14 cellular contexts compared by ENCODE assay signal in the genomic region with DNA sequence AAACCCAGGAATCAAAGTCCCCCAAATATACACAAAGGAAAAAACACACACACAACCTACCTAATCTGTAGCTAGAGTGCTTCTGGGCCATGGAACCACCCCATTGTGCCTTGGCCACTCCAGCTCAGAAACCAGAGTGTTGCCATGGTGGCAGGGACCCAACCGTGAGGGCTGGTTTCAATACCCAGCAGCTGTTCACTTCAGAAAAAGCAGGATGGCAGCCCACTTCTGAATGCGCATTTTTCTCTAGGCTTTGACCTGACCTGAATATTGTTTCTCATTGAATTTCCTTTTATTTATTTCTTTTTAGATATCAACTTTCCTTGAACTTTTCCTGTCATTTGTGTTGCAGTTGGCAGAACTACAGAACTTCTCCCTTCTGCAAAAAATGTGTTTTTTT. TPM values are rescaled to one million over a fixed set of nuclear protein-coding genes. Genes with fewer than 3 reads are reported as not detected.
A peak's percentile ranks its signal among the peaks of the same experiment; 100 is the strongest.
DNase-seq lines count a peak whose midpoint lies in the region; ATAC-seq, FAIRE-seq and TF ChIP-seq lines count a peak whose summit lies in the region.
"Had no signal": no experiment of that assay in that cellular context is flagged by ENCODE, and none has a peak within 500 bp of the region (broad histone marks: within the 10 kb centered on the region; RNA-seq: fewer than 3 reads in every experiment).

No MANE protein-coding gene starts in this region.

- H3K4me2 ChIP-seq in endothelial cell of umbilical vein (ENCODE audit: insufficient read depth, low read length) (no peak overlapping the region), MM.1S (ENCODE audit: low read depth, low read length) (no peak overlapping the region)

- TF ChIP-seq CTCF in endothelial cell of umbilical vein (IDR thresholded peaks at IDR 0.05; ENCODE audit: extremely low read depth in 1 of 2, insufficient read depth in 1 of 2, low read depth in 1 of 2, low read length in 2 of 2) (no peak), lower leg skin (IDR thresholded peaks at IDR 0.05) (no peak), nephron progenitor cell (IDR thresholded peaks at IDR 0.05) (no peak), MM.1S (IDR thresholded peaks at IDR 0.05; ENCODE audit: low read length) (no peak)

- CTCF ChIA-PET in endothelial cell of umbilical vein (lab: Charles Lee), result interaction anchor here (1.8 kb wide), 1 partner anchor 205 kb away, joined by 9 read pairs; no protein-coding TSS in a partner anchor

- intact Hi-C loops in endothelial cell of umbilical vein (cut with micrococcal nuclease) (no loop called here), lower leg skin (cut with DNase I; ENCODE audit: low total_unique reads) (no loop called here)

- H3K27me3 Mint-ChIP-seq in nephron progenitor cell (ENCODE audit: low read depth, poor library complexity), result no peaks in the 10 kb centered on the region
- H3K27me3 Mint-ChIP-seq: type B pancreatic cell had no signal

- WGBS in lower leg skin, 2 donors, result 56 to 71% methylated on average over 2 of the region's 2 CpGs

- dilution Hi-C loops in endothelial cell of umbilical vein (cut with MboI; ENCODE audit: extremely low pct_ligation_motif_present, low sequenced_read_pairs), result no loop called here

- no peaks in the 10 kb centered on the region for H3F3A ChIP-seq in MM.1S (ENCODE audit: insufficient read depth, low read length)

- peak; percentile 49 for DNase-seq in LHCN-M2 (ENCODE audit: low read depth)
- DNase-seq in endothelial cell of umbilical vein (ENCODE audit: low read depth, low spot score), result peak; percentile 65
- DNase-seq in myocyte (ENCODE audit: low read depth), result peak; percentile 45
- no peak for DNase-seq in lower leg skin (ENCODE audit: low spot score in 2 of 2)
- no peak for DNase-seq in nephron progenitor cell
- no peak for DNase-seq in MM.1S
- DNase-seq: activated CD4-positive, alpha-beta memory T cell treated with anti-CD3 and anti-CD28 coated beads, Interleukin-2, amount 10 ng/mL, durations not matched to agents 7 days and 5 days; Caco-2; GF-D8; naive B cell had no signal

- TF ChIP-seq POLR2A in endothelial cell of umbilical vein (IDR thresholded peaks at IDR 0.05; ENCODE audit: low read depth, low read length), result no peak
- no peak for TF ChIP-seq POLR2A in lower leg skin (IDR thresholded peaks at IDR 0.05)

- H3K4me3 ChIP-seq in ACC112 (ENCODE audit: low read depth, low read length) (no peak overlapping the region), endothelial cell of umbilical vein (replicated peaks in 1 of 3; ENCODE audit: insufficient read depth in 1 of 3, low read depth in 1 of 3, low read length in 3 of 3) (no peak overlapping the region), lower leg skin (ENCODE audit: low read depth, poor library complexity, severe bottlenecking) (no peak overlapping the region), MM.1S (ENCODE audit: low read length) (no peak overlapping the region)

- no peak overlapping the region for H3K9ac ChIP-seq in endothelial cell of umbilical vein (replicated peaks; ENCODE audit: extremely low read depth, insufficient read depth, low read length)
- H3K9ac ChIP-seq in MM.1S (ENCODE audit: low read length), result no peak overlapping the region

- H3K4me1 ChIP-seq in ACC112 (ENCODE audit: control insufficient read depth, insufficient read depth, low read length, unreplicated experiment), result peaks cover 60% of the 10 kb centered on the region
- H3K4me1 ChIP-seq in endothelial cell of umbilical vein (ENCODE audit: control insufficient read depth, extremely low read depth, insufficient read depth, low read length), result no peaks in the 10 kb centered on the region
- H3K4me1 ChIP-seq in MM.1S (ENCODE audit: low read length), result peaks cover 6% of the 10 kb centered on the region; the same call in 1 of the 2 replicates

- POLR2A ChIA-PET in endothelial cell of umbilical vein (lab: Charles Lee), result no interaction called here

- H4K20me1 ChIP-seq in endothelial cell of umbilical vein (replicated peaks; ENCODE audit: control insufficient read depth, extremely low read depth, insufficient read depth, low read length), result no peaks in the 10 kb centered on the region
- no peaks in the 10 kb centered on the region for H4K20me1 ChIP-seq in MM.1S (ENCODE audit: insufficient read depth, low read length)

- no peaks in the 10 kb centered on the region for H3K9me3 ChIP-seq in endothelial cell of umbilical vein (replicated peaks; ENCODE audit: control insufficient read depth, insufficient read depth, low read length)
- no peaks in the 10 kb centered on the region for H3K9me3 ChIP-seq in MM.1S (replicated peaks; ENCODE audit: insufficient read depth, low read length)
- H3K9me3 ChIP-seq: Caco-2 had no signal

- H2AFZ ChIP-seq in ACC112 (ENCODE audit: low read length, unreplicated experiment) (no peak overlapping the region), endothelial cell of umbilical vein (ENCODE audit: low read depth, low read length) (no peak overlapping the region), MM.1S (ENCODE audit: low read length) (no peak overlapping the region)

- H3K27me3 ChIP-seq in ACC112 (ENCODE audit: insufficient read depth, low read length), result no peaks in the 10 kb centered on the region
- H3K27me3 ChIP-seq in endothelial cell of umbilical vein (ENCODE audit: control insufficient read depth in 2 of 2, insufficient read depth in 2 of 2, low read length in 2 of 2), result peaks cover 0 to 6% of the 10 kb centered on the region in 2 experiments
- H3K27me3 ChIP-seq in MM.1S (replicated peaks; ENCODE audit: insufficient read depth, low read length), result no peaks in the 10 kb centered on the region; the same call in 1 of the 2 replicates

- ATAC-seq in HG03521 (IDR thresholded peaks at IDR 0.05; ENCODE audit: unreplicated experiment), result no peak

- no peak overlapping the region for H3K4me3 Mint-ChIP-seq in nephron progenitor cell
- H3K4me3 Mint-ChIP-seq: activated CD4-positive, alpha-beta memory T cell treated with anti-CD3 and anti-CD28 coated beads, Interleukin-2, amount 10 ng/mL, durations not matched to agents 7 days and 5 days; activated T-helper 1 cell treated with anti-CD3 and anti-CD28 coated beads, Interleukin-12 subunit alpha, Interleukin-12 subunit beta, Interleukin-2, Interleukin-4 antibody, amounts not matched to agents 30 ng/mL and 10 ng/mL and 1 ng/mL, durations not matched to agents 14 hours and 24 hours and 36 hours; naive B cell; type B pancreatic cell had no signal

- no peaks in the 10 kb centered on the region for H3K36me3 ChIP-seq in ACC112 (ENCODE audit: insufficient read depth, low read length)
- no peaks in the 10 kb centered on the region for H3K36me3 ChIP-seq in endothelial cell of umbilical vein (ENCODE audit: control insufficient read depth in 2 of 2, extremely low read depth in 1 of 2, insufficient read depth in 2 of 2, low read length in 2 of 2)
- H3K36me3 ChIP-seq in MM.1S (replicated peaks; ENCODE audit: insufficient read depth, low read length), result no peaks in the 10 kb centered on the region

- no TSS peak for BruUV-seq in endothelial cell of umbilical vein (replicated peaks; lab: Mats Ljungman, UMichigan)

- H3K27ac ChIP-seq in ACC112 (ENCODE audit: low read depth, low read length), result peak overlapping the region; percentile 61; the same call in 1 of the 2 replicates
- no peak overlapping the region for H3K27ac ChIP-seq in endothelial cell of umbilical vein (ENCODE audit: insufficient read depth, low read depth, low read length)
- H3K27ac ChIP-seq in MM.1S (ENCODE audit: low read length), result no peak overlapping the region

- no peaks in the 10 kb centered on the region for H3K36me3 Mint-ChIP-seq in nephron progenitor cell (ENCODE audit: low read depth)
- H3K36me3 Mint-ChIP-seq: naive B cell, type B pancreatic cell had no signal

- H3K9me2 ChIP-seq in MM.1S (replicated peaks; ENCODE audit: insufficient read depth, low read length), result no peaks in the 10 kb centered on the region

- H3K9me3 Mint-ChIP-seq in nephron progenitor cell, result no peaks in the 10 kb centered on the region
- H3K9me3 Mint-ChIP-seq: activated CD4-positive, alpha-beta memory T cell treated with anti-CD3 and anti-CD28 coated beads, Interleukin-2, amount 10 ng/mL, durations not matched to agents 7 days and 5 days; activated T-helper 1 cell treated with anti-CD3 and anti-CD28 coated beads, Interleukin-12 subunit alpha, Interleukin-12 subunit beta, Interleukin-2, Interleukin-4 antibody, amounts not matched to agents 30 ng/mL and 10 ng/mL and 1 ng/mL, durations not matched to agents 14 hours and 24 hours and 36 hours; naive B cell; type B pancreatic cell had no signal

- no peaks in the 10 kb centered on the region for H3K9me1 ChIP-seq in endothelial cell of umbilical vein (replicated peaks; ENCODE audit: control insufficient read depth, extremely low read depth, insufficient read depth, low read length)

- H3K4me1 Mint-ChIP-seq in nephron progenitor cell, result no peaks in the 10 kb centered on the region

- H3K79me2 ChIP-seq in ACC112 (ENCODE audit: control insufficient read depth, insufficient read depth, low read length, unreplicated experiment) (no peaks in the 10 kb centered on the region), endothelial cell of umbilical vein (ENCODE audit: control insufficient read depth, insufficient read depth, low read length) (no peaks in the 10 kb centered on the region), MM.1S (ENCODE audit: low read length) (no peaks in the 10 kb centered on the region)

- FAIRE-seq in endothelial cell of umbilical vein (lab: Jason Lieb, UNC), result no peak

- no peak overlapping the region for H3K27ac Mint-ChIP-seq in nephron progenitor cell
- H3K27ac Mint-ChIP-seq: activated CD4-positive, alpha-beta memory T cell treated with anti-CD3 and anti-CD28 coated beads, Interleukin-2, amount 10 ng/mL, durations not matched to agents 7 days and 5 days; activated T-helper 1 cell treated with anti-CD3 and anti-CD28 coated beads, Interleukin-12 subunit alpha, Interleukin-12 subunit beta, Interleukin-2, Interleukin-4 antibody, amounts not matched to agents 30 ng/mL and 10 ng/mL and 1 ng/mL, durations not matched to agents 14 hours and 24 hours and 36 hours; naive B cell; type B pancreatic cell had no signal

RNA-seq across cellular contexts. Expression of gene EHBP1, which starts 43.0 kb away (rescaled TPM):
- total RNA-seq in LHCN-M2 (2014; rRNA removed) (39.6 and 56.7 TPM in 2 replicates), endothelial cell of umbilical vein (31.6 and 34.8 TPM in 2 replicates), myocyte (27.6 and 30.0 TPM in 2 replicates), lower leg skin (10 to 100 TPM; 33.8 to 67.8 (median 51.2) TPM)
- 23.7 TPM for polyA plus RNA-seq in LHCN-M2 (2012)
- polyA plus RNA-seq in endothelial cell of umbilical vein, result 5.0 and 8.4 TPM in 2 replicates
- 11.3 and 11.8 TPM in 2 replicates for polyA plus RNA-seq in endothelial cell of umbilical vein (2011; cell fraction: cytosol; rRNA removed)
- 23.7 and 25.8 TPM in 2 replicates for polyA plus RNA-seq in endothelial cell of umbilical vein (2011; cell fraction: nucleus; rRNA removed)
- 21.0 and 24.8 TPM in 2 replicates for polyA plus RNA-seq in endothelial cell of umbilical vein (2012)
- polyA minus RNA-seq in endothelial cell of umbilical vein, result 32.1 and 45.1 TPM in 2 replicates
- 10.5 TPM for polyA minus RNA-seq in endothelial cell of umbilical vein (2011; cell fraction: cytosol; rRNA and poly(A)+ RNA removed)
- polyA minus RNA-seq in endothelial cell of umbilical vein (2011; cell fraction: nucleus; rRNA and poly(A)+ RNA removed), result 68.4 and 80.3 TPM in 2 replicates
- 20.1 TPM for polyA plus RNA-seq in myocyte (2012)

Comparison
In these comparisons a context has a peak if more than half of its experiments do, and no peak if none do; other contexts are left out.
1. DNase-seq: peak in LHCN-M2 (single experiment), endothelial cell of umbilical vein (single experiment) and myocyte (single experiment); none in lower leg skin (0 of 2), nephron progenitor cell (single experiment) and MM.1S (single experiment).